In the genomic region with DNA sequence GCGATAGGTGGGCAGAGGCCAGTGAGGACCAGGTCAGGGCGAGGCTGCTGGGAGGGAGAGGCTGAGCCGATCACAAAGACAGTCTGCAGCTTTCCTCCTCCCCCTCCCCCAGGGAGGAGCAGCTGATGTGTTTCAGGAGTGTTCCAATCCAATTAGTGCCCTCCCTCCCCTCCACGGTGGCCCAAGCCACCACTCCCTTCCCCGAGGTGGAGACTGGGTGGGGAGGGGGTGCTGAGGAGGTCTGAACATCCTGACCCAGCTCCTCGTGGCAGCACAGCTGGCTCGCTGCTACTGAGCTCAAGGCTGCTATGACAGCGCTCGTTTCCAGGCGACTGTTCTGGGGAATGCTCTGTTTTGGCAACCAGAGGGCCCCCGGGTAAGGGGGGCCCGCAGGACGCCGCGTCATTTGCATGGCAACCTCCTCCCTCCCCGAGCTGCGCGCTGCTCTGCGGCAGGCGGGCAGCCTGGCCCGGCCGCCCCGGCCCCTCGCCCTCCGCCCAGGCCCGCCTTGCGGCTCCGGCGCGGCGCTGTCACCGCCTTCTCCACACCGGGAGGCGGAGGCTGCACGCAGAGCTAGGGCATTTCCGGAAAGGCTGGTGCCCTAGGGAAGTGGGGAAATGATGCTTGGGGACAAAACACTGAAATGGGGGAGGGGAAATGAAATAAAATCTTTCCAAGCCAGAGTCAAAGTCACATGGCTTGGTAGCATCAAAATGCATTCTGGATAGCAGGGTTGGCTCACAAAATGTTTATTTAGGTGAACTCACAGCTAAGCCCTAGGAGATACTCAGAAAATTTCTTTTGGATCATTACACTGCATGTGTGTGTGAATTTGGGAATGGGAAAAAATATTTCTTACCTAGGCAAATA, we compare ENCODE assay signal across 8 cellular contexts.
A peak's percentile ranks its signal among the peaks of the same experiment; 100 is the strongest.
DNase-seq lines count a peak whose midpoint lies in the region; ATAC-seq and TF ChIP-seq lines count a peak whose summit lies in the region.

No MANE protein-coding gene starts in this region.

- DNase-seq in HCT116 (ENCODE audit: low read depth, low spot score) (peak; percentile 36), NB4 (ENCODE audit: low read depth) (peak; percentile 88), SKM-1 (lab: John Stamatoyannopoulos, UW; ENCODE audit: unreplicated experiment) (peak; percentile 57), head of caudate nucleus (peak; percentile 76 to 96 (median 89)), osteoblast (ENCODE audit: insufficient read length, low spot score, missing footprints) (peak; percentile 98), testis (peak; percentile 84)
- peak; percentile 77 for DNase-seq in activated naive CD8-positive, alpha-beta T cell treated with anti-CD3 and anti-CD28 coated beads for 36 hours

- no peaks in the 10 kb centered on the region for H4K20me1 ChIP-seq in HCT116 (ENCODE audit: insufficient read depth)
- H4K20me1 ChIP-seq in osteoblast (ENCODE audit: insufficient read depth, low read length) = no peaks in the 10 kb centered on the region

- H3K27me3 Mint-ChIP-seq in activated naive CD8-positive, alpha-beta T cell treated with anti-CD3 and anti-CD28 coated beads for 36 hours = peaks cover 3% of the 10 kb centered on the region

- RAD21 ChIA-PET in HCT116 (lab: Charles Lee; ENCODE audit: low non-redundant PET in 1 of 2, low total read pairs in 2 of 2, uncharacterized antibody in 2 of 2, unreplicated experiment in 2 of 2) = no interaction called here

- peak; percentile 88 for ATAC-seq in HCT116

- no peaks in the 10 kb centered on the region for H3K27me3 ChIP-seq in HCT116 (ENCODE audit: insufficient read depth, low read length)
- H3K27me3 ChIP-seq in osteoblast (ENCODE audit: insufficient read depth, low read length) = peaks cover 6% of the 10 kb centered on the region
- no peaks in the 10 kb centered on the region for H3K27me3 ChIP-seq in testis

- WGBS in testis, 2 donors = 0 to 5% methylated on average over 3 to 36 of the region's 36 CpGs

- TF ChIP-seq CTCF in HCT116 (IDR thresholded peaks at IDR 0.05 in 2 of 3, conservative IDR thresholded peaks at IDR 0.05 in 1 of 3; ENCODE audit: borderline replicate concordance in 1 of 3, insufficient read depth in 1 of 3, low read depth in 2 of 3, low read length in 2 of 3) (no peak), NB4 (IDR thresholded peaks at IDR 0.05; ENCODE audit: low read depth, low read length) (no peak), osteoblast (IDR thresholded peaks at IDR 0.05; ENCODE audit: extremely low read depth, low read depth, low read length) (no peak), testis (IDR thresholded peaks at IDR 0.05) (no peak)

- no peak for TF ChIP-seq POLR2A in HCT116 (IDR thresholded peaks at IDR 0.05; ENCODE audit: borderline replicate concordance, extremely low read depth, insufficient read depth, insufficient read length)
- no peak for TF ChIP-seq POLR2A in NB4 (IDR thresholded peaks at IDR 0.05; ENCODE audit: extremely low read depth, insufficient read length)
- TF ChIP-seq POLR2A in testis (IDR thresholded peaks at IDR 0.05) = no peak

- H3K4me3 ChIP-seq in HCT116 (replicated peaks in 1 of 2; ENCODE audit: low read depth in 1 of 2, low read length in 2 of 2) = peak overlapping the region; percentile 39 to 56
- peak overlapping the region; percentile 51 for H3K4me3 ChIP-seq in NB4 (ENCODE audit: low read depth, low read length)
- peak overlapping the region; percentile 72 for H3K4me3 ChIP-seq in osteoblast (ENCODE audit: insufficient read depth, low read length)
- peak overlapping the region; percentile 24 to 56 for H3K4me3 ChIP-seq in testis

- H3K9ac ChIP-seq in ES-I3 (ENCODE audit: low read depth, low read length) (peak overlapping the region; percentile 23), HCT116 (ENCODE audit: low read length) (peak overlapping the region; percentile 61)

- H3K27ac Mint-ChIP-seq in activated naive CD8-positive, alpha-beta T cell treated with anti-CD3 and anti-CD28 coated beads for 36 hours = peak overlapping the region; percentile 47

- peak overlapping the region; percentile 34 for H2AFZ ChIP-seq in HCT116 (ENCODE audit: low read depth, low read length, poor library complexity, severe bottlenecking)
- peak overlapping the region; percentile 86 for H2AFZ ChIP-seq in osteoblast (ENCODE audit: low read length)

- H3K27ac ChIP-seq in HCT116 (ENCODE audit: low read depth, low read length) (peak overlapping the region; percentile 43), osteoblast (ENCODE audit: low read depth, low read length) (peak overlapping the region; percentile 84), testis (peak overlapping the region; percentile 41 to 59)

- POLR2A ChIA-PET in HCT116 (lab: Charles Lee) = interaction anchor here (0.9 to 1.0 kb wide), 2 partner anchors 14 to 46 kb away, joined by 3 to 4 read pairs; no protein-coding TSS in a partner anchor

- H3K9me3 ChIP-seq in ES-I3 (ENCODE audit: control insufficient read depth, insufficient read depth, low read length) (no peaks in the 10 kb centered on the region), HCT116 (ENCODE audit: control insufficient read depth in 1 of 2, insufficient read depth in 1 of 2, low read depth in 1 of 2, low read length in 2 of 2) (no peaks in the 10 kb centered on the region), osteoblast (ENCODE audit: low read depth, low read length) (no peaks in the 10 kb centered on the region), testis (no peaks in the 10 kb centered on the region)

- peak overlapping the region; percentile 83 for H3K4me2 ChIP-seq in HCT116 (ENCODE audit: low read length)
- H3K4me2 ChIP-seq in osteoblast (ENCODE audit: insufficient read depth, low read length) = peak overlapping the region; percentile 95

- intact Hi-C loops in HCT116 (cut with micrococcal nuclease) = no loop called here
- intact Hi-C loops in head of caudate nucleus (cut with DNase I) = loop anchor here (1.0 kb wide), 1 partner anchor 67 kb away; no protein-coding TSS in a partner anchor
- intact Hi-C loops in testis (cut with DNase I; ENCODE audit: low total_unique reads) = no loop called here

- peaks cover 29% of the 10 kb centered on the region for H3K4me1 ChIP-seq in ES-I3 (ENCODE audit: insufficient read depth, low read length)
- peaks cover 29 to 34% of the 10 kb centered on the region in 2 experiments for H3K4me1 ChIP-seq in HCT116 (ENCODE audit: control insufficient read depth in 1 of 2, insufficient read depth in 2 of 2, low read length in 2 of 2)
- peaks cover 14% of the 10 kb centered on the region for H3K4me1 ChIP-seq in osteoblast (ENCODE audit: insufficient read depth, low read length)
- H3K4me1 ChIP-seq in testis = peaks cover 17% of the 10 kb centered on the region

- no TSS peak for BruUV-seq in HCT116 (replicated peaks; lab: Mats Ljungman, UMichigan)

- H3K4me3 Mint-ChIP-seq in activated naive CD8-positive, alpha-beta T cell treated with anti-CD3 and anti-CD28 coated beads for 36 hours = peak overlapping the region; percentile 55

- H3K79me2 ChIP-seq in HCT116 (ENCODE audit: insufficient read depth, low read length) (no peaks in the 10 kb centered on the region), osteoblast (ENCODE audit: insufficient read depth, low read length) (no peaks in the 10 kb centered on the region)

- no peaks in the 10 kb centered on the region for H3K9me2 ChIP-seq in HCT116 (ENCODE audit: insufficient read depth)

- CTCF ChIA-PET in HCT116 (lab: Charles Lee) = no interaction called here

- H3K36me3 ChIP-seq in ES-I3 (ENCODE audit: insufficient read depth, low read length) (no peaks in the 10 kb centered on the region), HCT116 (ENCODE audit: control insufficient read depth in 1 of 2, insufficient read depth in 2 of 2, low read length in 2 of 2) (no peaks in the 10 kb centered on the region), osteoblast (ENCODE audit: insufficient read depth, low read length) (no peaks in the 10 kb centered on the region), testis (ENCODE audit: low read depth, missing control alignments) (no peaks in the 10 kb centered on the region)

- H3K36me3 Mint-ChIP-seq in activated naive CD8-positive, alpha-beta T cell treated with anti-CD3 and anti-CD28 coated beads for 36 hours = no peaks in the 10 kb centered on the region

- peaks cover 21% of the 10 kb centered on the region for H3K4me1 Mint-ChIP-seq in activated naive CD8-positive, alpha-beta T cell treated with anti-CD3 and anti-CD28 coated beads for 36 hours

- TF ChIP-seq RAD21 in HCT116 (IDR thresholded peaks at IDR 0.05; ENCODE audit: low read depth) = no peak

- no peaks in the 10 kb centered on the region for H3K9me3 Mint-ChIP-seq in activated naive CD8-positive, alpha-beta T cell treated with anti-CD3 and anti-CD28 coated beads for 36 hours

TF ChIP-seq in HCT116, 20 proteins besides CTCF, POLR2A, EP300 and RAD21:
- no peak for TF ChIP-seq ELF1 (IDR thresholded peaks at IDR 0.05; ENCODE audit: borderline replicate concordance, low read depth)
- TF ChIP-seq, protein P1, sequence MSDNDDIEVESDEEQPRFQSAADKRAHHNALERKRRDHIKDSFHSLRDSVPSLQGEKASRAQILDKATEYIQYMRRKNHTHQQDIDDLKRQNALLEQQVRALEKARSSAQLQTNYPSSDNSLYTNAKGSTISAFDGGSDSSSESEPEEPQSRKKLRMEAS (IDR thresholded peaks at IDR 0.05) = peak; percentile 18; the same call in 1 of the 2 replicates
- TF ChIP-seq SIN3A (IDR thresholded peaks at IDR 0.05; ENCODE audit: low read depth) = no peak
- TF ChIP-seq POLR2AphosphoS5 (IDR thresholded peaks at IDR 0.05; ENCODE audit: low read depth, low read length) = peak; percentile 40; the same call in 1 of the 2 replicates
TF ChIP-seq in HCT116: peak in this region for 2.

Comparison
In these comparisons a context has a peak if more than half of its experiments do, and no peak if none do; other contexts are left out.
1. Peak in every context shown above with its lines: DNase-seq, ATAC-seq, H3K4me3 ChIP-seq and H3K27ac ChIP-seq.
2. DNase-seq: peak in every context shown above with its lines; median percentile 98 in osteoblast; 89 in head of caudate nucleus; 88 in NB4; 84 in testis; 77 in activated naive CD8-positive, alpha-beta T cell treated with anti-CD3 and anti-CD28 coated beads for 36 hours; 57 in SKM-1; 36 in HCT116.